In the genomic region with DNA sequence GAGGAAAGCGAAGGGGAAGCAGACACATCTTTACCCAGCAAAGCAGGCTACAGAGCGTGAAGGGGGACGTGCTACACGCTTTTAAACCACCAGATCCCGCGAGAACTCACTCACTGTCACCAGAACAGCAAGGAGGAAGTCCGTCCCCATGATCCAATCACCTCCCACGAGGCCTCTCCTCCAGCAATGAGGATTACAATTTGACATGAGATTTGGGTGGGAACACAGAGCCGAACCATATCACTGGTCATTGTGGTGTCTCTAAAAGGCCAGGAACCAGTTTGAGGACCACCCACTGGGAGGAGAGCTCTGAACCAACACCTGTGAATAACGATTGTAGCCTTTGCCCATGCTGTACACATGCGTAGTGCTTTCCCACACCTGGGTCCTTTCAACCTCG, we compare ENCODE assay signal across 20 cellular contexts.
"Had no signal": no experiment of that assay in that cellular context is flagged by ENCODE, and none has a peak within 500 bp of the region (broad histone marks: within the 10 kb centered on the region; RNA-seq: fewer than 3 reads in every experiment).

No MANE protein-coding gene starts in this region.

- H3K27me3 ChIP-seq: brain microvascular endothelial cell, foreskin keratinocyte, thyroid gland, uterus had no signal

- H3K36me3 Mint-ChIP-seq: naive thymus-derived CD8-positive, alpha-beta T cell; stimulated activated memory B cell treated with anti-CD40 and anti-IgM and Interleukin-4, amounts not matched to agents 10 μg/mL and 1 μg/mL and 100 μg/mL, for 72 hours had no signal

- H3K27ac ChIP-seq: brain microvascular endothelial cell, foreskin keratinocyte, thyroid gland, uterus had no signal

- H3K27ac Mint-ChIP-seq: activated T-helper 1 cell treated with anti-CD3 and anti-CD28 coated beads, Interleukin-12 subunit alpha, Interleukin-12 subunit beta, Interleukin-2, Interleukin-4 antibody, amounts not matched to agents 30 ng/mL and 10 ng/mL and 1 ng/mL, durations not matched to agents 14 hours and 24 hours and 36 hours; dendritic cell treated with granulocyte-macrophage colony-stimulating factor and Interleukin-4, amounts not matched to agents 40 ng/mL and 50 ng/mL, for 4 days; stimulated activated memory B cell treated with anti-CD40 and anti-IgM and Interleukin-4, amounts not matched to agents 10 μg/mL and 1 μg/mL and 100 μg/mL, for 72 hours had no signal

- H3K27me3 Mint-ChIP-seq: naive thymus-derived CD8-positive, alpha-beta T cell had no signal

- H3K4me1 ChIP-seq: foreskin keratinocyte, uterus had no signal

- H3K9me3 Mint-ChIP-seq: activated T-helper 1 cell treated with anti-CD3 and anti-CD28 coated beads, Interleukin-12 subunit alpha, Interleukin-12 subunit beta, Interleukin-2, Interleukin-4 antibody, amounts not matched to agents 30 ng/mL and 10 ng/mL and 1 ng/mL, durations not matched to agents 14 hours and 24 hours and 36 hours; naive thymus-derived CD8-positive, alpha-beta T cell; stimulated activated memory B cell treated with anti-CD40 and anti-IgM and Interleukin-4, amounts not matched to agents 10 μg/mL and 1 μg/mL and 100 μg/mL, for 72 hours had no signal

- H3K9me3 ChIP-seq: thyroid gland, uterus had no signal

- H3K4me3 ChIP-seq: thyroid gland, uterus had no signal

- DNase-seq: activated CD4-positive, alpha-beta T cell treated with anti-CD3 and anti-CD28 coated beads, Interleukin-2, amount 50 U/mL, for 1 hour; activated CD8-positive, alpha-beta memory T cell treated with anti-CD3 and anti-CD28 coated beads for 24 hours; activated naive CD4-positive, alpha-beta T cell treated with Interleukin-2 at 50 U/mL for 16 hours; anterior cingulate cortex; brain microvascular endothelial cell; cerebellar nuclear complex; effector memory CD4-positive, alpha-beta T cell; foreskin keratinocyte; glutamatergic neuron; kidney glomerular epithelial cell; mesenchymal stem cell; naive thymus-derived CD8-positive, alpha-beta T cell; posterior cingulate gyrus; retina; stimulated activated CD4-positive, alpha-beta T cell treated with anti-CD3 and anti-CD28 coated beads, Interleukin-2, amount 100 ng/mL, for 48 hours; thyroid gland; uterus had no signal

- H3K4me3 Mint-ChIP-seq: activated T-helper 1 cell treated with anti-CD3 and anti-CD28 coated beads, Interleukin-12 subunit alpha, Interleukin-12 subunit beta, Interleukin-2, Interleukin-4 antibody, amounts not matched to agents 30 ng/mL and 10 ng/mL and 1 ng/mL, durations not matched to agents 14 hours and 24 hours and 36 hours; dendritic cell treated with granulocyte-macrophage colony-stimulating factor and Interleukin-4, amounts not matched to agents 40 ng/mL and 50 ng/mL, for 4 days; naive thymus-derived CD8-positive, alpha-beta T cell; stimulated activated memory B cell treated with anti-CD40 and anti-IgM and Interleukin-4, amounts not matched to agents 10 μg/mL and 1 μg/mL and 100 μg/mL, for 72 hours had no signal

- H3K4me1 Mint-ChIP-seq: naive thymus-derived CD8-positive, alpha-beta T cell; stimulated activated memory B cell treated with anti-CD40 and anti-IgM and Interleukin-4, amounts not matched to agents 10 μg/mL and 1 μg/mL and 100 μg/mL, for 72 hours had no signal

- H3K36me3 ChIP-seq: brain microvascular endothelial cell, thyroid gland, uterus had no signal
